Comparison of ENCODE assay signal across 27 cellular contexts in the genomic region with DNA sequence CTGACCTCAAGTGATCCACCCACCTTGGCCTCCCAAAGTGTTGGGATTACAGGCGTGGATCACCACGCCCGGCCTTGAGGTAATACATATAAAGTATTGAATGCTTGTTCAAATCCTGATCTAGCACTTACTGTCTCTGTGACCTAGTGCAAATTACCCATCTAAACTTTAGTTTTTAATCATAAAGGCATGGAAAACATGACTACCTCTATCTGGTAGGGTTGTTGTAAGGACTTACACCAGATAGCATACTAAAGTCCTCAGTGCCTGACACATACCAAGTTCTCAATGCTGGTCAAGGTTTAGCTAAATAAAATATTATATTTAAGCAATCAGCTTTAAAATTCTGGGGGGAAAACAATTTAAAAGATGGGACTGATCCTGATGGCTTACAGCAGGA.
"Had no signal": no experiment of that assay in that cellular context is flagged by ENCODE, and none has a peak within 500 bp of the region (broad histone marks: within the 10 kb centered on the region; RNA-seq: fewer than 3 reads in every experiment).

No MANE protein-coding gene starts in this region.

- ATAC-seq: naive thymus-derived CD4-positive, alpha-beta T cell; natural killer cell; psoas muscle; right cardiac atrium; right lobe of liver; stimulated activated memory B cell treated with anti-CD40 and anti-IgM and Interleukin-4, amounts not matched to agents 10 μg/mL and 1 μg/mL and 100 μg/mL, for 72 hours; upper lobe of right lung had no signal

- H3K4me3 Mint-ChIP-seq: naive thymus-derived CD4-positive, alpha-beta T cell; natural killer cell; nephron; neural progenitor cell; stimulated activated memory B cell treated with anti-CD40 and anti-IgM and Interleukin-4, amounts not matched to agents 10 μg/mL and 1 μg/mL and 100 μg/mL, for 72 hours; stimulated activated naive CD8-positive, alpha-beta T cell treated with anti-CD3 and anti-CD28 coated beads, Interleukin-15, Interleukin-2, amounts not matched to agents 100 ng/mL and 50 ng/mL, for 24 hours; type B pancreatic cell had no signal

- H3K9me3 Mint-ChIP-seq: naive thymus-derived CD4-positive, alpha-beta T cell; natural killer cell; nephron; neural progenitor cell; stimulated activated memory B cell treated with anti-CD40 and anti-IgM and Interleukin-4, amounts not matched to agents 10 μg/mL and 1 μg/mL and 100 μg/mL, for 72 hours; stimulated activated naive CD8-positive, alpha-beta T cell treated with anti-CD3 and anti-CD28 coated beads, Interleukin-15, Interleukin-2, amounts not matched to agents 100 ng/mL and 50 ng/mL, for 24 hours; type B pancreatic cell had no signal

- DNase-seq: naive thymus-derived CD4-positive, alpha-beta T cell; natural killer cell; occipital lobe; ovary; posterior cingulate gyrus; psoas muscle; right cardiac atrium; right lobe of liver; sigmoid colon; small intestine; stimulated activated CD4-positive, alpha-beta T cell treated with anti-CD3 and anti-CD28 coated beads, Interleukin-15, amount 100 ng/mL, for 24 hours; stimulated activated CD4-positive, alpha-beta T cell treated with anti-CD3 and anti-CD28 coated beads, Interleukin-2, amount 100 ng/mL, for 24 hours; stimulated activated CD4-positive, alpha-beta T cell treated with anti-CD3 and anti-CD28 coated beads, Interleukin-2, amount 100 ng/mL, for 48 hours; stimulated activated CD4-positive, alpha-beta T cell treated with anti-CD3 and anti-CD28 coated beads, Interleukin-4, amount 100 ng/mL, for 24 hours; stimulated activated naive CD4-positive, alpha-beta T cell; substantia nigra; testis; tibial artery; transverse colon; upper lobe of right lung; uterus had no signal

- H3K27me3 Mint-ChIP-seq: naive thymus-derived CD4-positive, alpha-beta T cell; progenitor cell of endocrine pancreas; stimulated activated memory B cell treated with anti-CD40 and anti-IgM and Interleukin-4, amounts not matched to agents 10 μg/mL and 1 μg/mL and 100 μg/mL, for 72 hours; stimulated activated naive CD8-positive, alpha-beta T cell treated with anti-CD3 and anti-CD28 coated beads, Interleukin-15, Interleukin-2, amounts not matched to agents 100 ng/mL and 50 ng/mL, for 24 hours; type B pancreatic cell had no signal

- H3K36me3 Mint-ChIP-seq: natural killer cell had no signal

- H3K4me1 Mint-ChIP-seq: nephron, neural progenitor cell had no signal

- FAIRE-seq: small intestine had no signal

- H3K27ac Mint-ChIP-seq: naive thymus-derived CD4-positive, alpha-beta T cell; natural killer cell; nephron; neural progenitor cell; progenitor cell of endocrine pancreas; stimulated activated memory B cell treated with anti-CD40 and anti-IgM and Interleukin-4, amounts not matched to agents 10 μg/mL and 1 μg/mL and 100 μg/mL, for 72 hours; stimulated activated naive CD8-positive, alpha-beta T cell treated with anti-CD3 and anti-CD28 coated beads, Interleukin-15, Interleukin-2, amounts not matched to agents 100 ng/mL and 50 ng/mL, for 24 hours; type B pancreatic cell had no signal
